In genomic region chr9:124011460-124012301, GRCh38 we compare ENCODE assay signal across 8 cellular contexts. TPM values are rescaled to one million over a fixed set of nuclear protein-coding genes. Genes with fewer than 3 reads are reported as not detected.
DNase-seq lines count a peak whose midpoint lies in the region; ATAC-seq and TF ChIP-seq lines count a peak whose summit lies in the region.

Gene LHX2, plus strand, starts transcription at chr9:124011768. Its CDS starts 581 bp downstream, at chr9:124012349.

- H3K36me3 ChIP-seq in upper lobe of left lung: no peaks in the 10 kb centered on the region

- no peak for TF ChIP-seq POLR2A in upper lobe of left lung (IDR thresholded peaks at IDR 0.05)

- ATAC-seq in upper lobe of left lung (ENCODE audit: low FRiP score in 2 of 2) (peak in 1 of 2 donors; percentile 72), GM21786 (IDR thresholded peaks at IDR 0.05; ENCODE audit: unreplicated experiment) (no peak)

- H3K4me3 ChIP-seq in upper lobe of left lung: peak within 1 kb of the TSS in 3 of 4 donors; percentile 19 to 35 (median 32)

- peak; percentile 36 for TF ChIP-seq CTCF in LNCAP (IDR thresholded peaks at IDR 0.05)
- TF ChIP-seq CTCF in upper lobe of left lung (IDR thresholded peaks at IDR 0.05): no peak

- H3K4me1 ChIP-seq in upper lobe of left lung: peaks cover 47 to 69% (median 52%) of the 10 kb centered on the region in 4 donors

- WGBS in upper lobe of left lung, 2 donors: 6% methylated on average over 35 to 62 of the region's 95 CpGs

- peaks cover 0 to 99% (median 69%) of the 10 kb centered on the region in 4 donors for H3K27me3 ChIP-seq in upper lobe of left lung

- no peak within 1 kb of the TSS for H3K27ac ChIP-seq in upper lobe of left lung

- H3K9me3 ChIP-seq in upper lobe of left lung: no peaks in the 10 kb centered on the region

- no peak for TF ChIP-seq EP300 in upper lobe of left lung (IDR thresholded peaks at IDR 0.05)

- peak; percentile 75 for DNase-seq in activated CD8-positive, alpha-beta memory T cell treated with anti-CD3 and anti-CD28 coated beads, Interleukin-2, amount 50 U/mL, for 48 hours
- DNase-seq in activated CD8-positive, alpha-beta memory T cell treated with anti-CD3 and anti-CD28 coated beads, Interleukin-2, amount 50 U/mL, for 4 hours: no peak
- DNase-seq in SHP77 (lab: John Stamatoyannopoulos, UW) (peak; percentile 77 to 89), epidermal melanocyte (ENCODE audit: insufficient read length, low spot score) (peak; percentile 63), myocyte (ENCODE audit: low read depth) (peak; percentile 72), upper lobe of left lung (peak in 1 of 2 donors; percentile 88)

RNA-seq across cellular contexts. Expression of gene LHX2, which starts in this region (rescaled TPM):
- total RNA-seq in myocyte (0.05 TPM in 1 of 2 replicates, not detected in the other), upper lobe of left lung (not detected)
- 0.32 TPM for polyA plus RNA-seq in myocyte (2012)

Comparison
In these comparisons a context has a peak if more than half of its experiments do, and no peak if none do; other contexts are left out.
1. Peak in DNase-seq in myocyte; RNA of the gene not detected or under 1 TPM.